ENCODE assay signal across 1 cellular context in the genomic region with DNA sequence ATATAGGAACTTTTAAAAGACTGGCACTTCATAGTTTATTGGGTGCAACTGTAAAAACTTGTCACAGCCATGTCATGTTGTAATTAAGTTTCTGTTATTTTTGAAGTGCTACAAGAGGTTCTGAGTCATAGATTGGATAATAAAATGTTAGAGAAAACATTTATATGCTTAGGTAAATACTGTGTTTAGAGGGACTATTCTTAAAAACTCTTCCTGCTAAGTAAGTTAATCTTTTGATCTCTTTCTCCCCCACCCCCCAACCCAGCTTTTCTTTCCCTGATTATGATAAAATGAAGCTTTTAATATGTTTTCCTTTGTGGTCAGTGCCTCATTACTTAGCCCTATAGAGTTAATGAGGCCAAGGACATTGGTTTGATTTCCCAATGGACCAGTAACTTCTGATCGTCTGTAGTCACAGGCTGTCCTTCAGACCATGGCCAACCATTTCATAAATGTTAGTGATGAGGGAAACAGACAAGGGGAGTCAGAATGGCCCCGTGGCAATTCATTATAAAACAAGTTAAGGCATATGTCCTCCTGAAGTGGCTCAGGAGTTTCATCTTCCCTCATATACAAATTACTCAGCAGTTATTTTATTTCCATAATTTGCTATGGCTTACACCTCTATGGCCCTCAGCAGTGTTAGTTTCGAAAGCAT.
TF ChIP-seq lines count a peak whose summit lies in the region.

No MANE protein-coding gene starts in this region.

TF ChIP-seq in HCT116, 20 proteins besides CTCF, POLR2A, EP300 and RAD21 (continued from another document):
- TF ChIP-seq, protein P1, sequence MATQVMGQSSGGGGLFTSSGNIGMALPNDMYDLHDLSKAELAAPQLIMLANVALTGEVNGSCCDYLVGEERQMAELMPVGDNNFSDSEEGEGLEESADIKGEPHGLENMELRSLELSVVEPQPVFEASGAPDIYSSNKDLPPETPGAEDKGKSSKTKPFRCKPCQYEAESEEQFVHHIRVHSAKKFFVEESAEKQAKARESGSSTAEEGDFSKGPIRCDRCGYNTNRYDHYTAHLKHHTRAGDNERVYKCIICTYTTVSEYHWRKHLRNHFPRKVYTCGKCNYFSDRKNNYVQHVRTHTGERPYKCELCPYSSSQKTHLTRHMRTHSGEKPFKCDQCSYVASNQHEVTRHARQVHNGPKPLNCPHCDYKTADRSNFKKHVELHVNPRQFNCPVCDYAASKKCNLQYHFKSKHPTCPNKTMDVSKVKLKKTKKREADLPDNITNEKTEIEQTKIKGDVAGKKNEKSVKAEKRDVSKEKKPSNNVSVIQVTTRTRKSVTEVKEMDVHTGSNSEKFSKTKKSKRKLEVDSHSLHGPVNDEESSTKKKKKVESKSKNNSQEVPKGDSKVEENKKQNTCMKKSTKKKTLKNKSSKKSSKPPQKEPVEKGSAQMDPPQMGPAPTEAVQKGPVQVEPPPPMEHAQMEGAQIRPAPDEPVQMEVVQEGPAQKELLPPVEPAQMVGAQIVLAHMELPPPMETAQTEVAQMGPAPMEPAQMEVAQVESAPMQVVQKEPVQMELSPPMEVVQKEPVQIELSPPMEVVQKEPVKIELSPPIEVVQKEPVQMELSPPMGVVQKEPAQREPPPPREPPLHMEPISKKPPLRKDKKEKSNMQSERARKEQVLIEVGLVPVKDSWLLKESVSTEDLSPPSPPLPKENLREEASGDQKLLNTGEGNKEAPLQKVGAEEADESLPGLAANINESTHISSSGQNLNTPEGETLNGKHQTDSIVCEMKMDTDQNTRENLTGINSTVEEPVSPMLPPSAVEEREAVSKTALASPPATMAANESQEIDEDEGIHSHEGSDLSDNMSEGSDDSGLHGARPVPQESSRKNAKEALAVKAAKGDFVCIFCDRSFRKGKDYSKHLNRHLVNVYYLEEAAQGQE (IDR thresholded peaks at IDR 0.05; ENCODE audit: low read depth) = no peak
- TF ChIP-seq TCF7L2 (IDR thresholded peaks at IDR 0.05; ENCODE audit: borderline replicate concordance, extremely low read depth, insufficient read depth, insufficient read length) = peak; percentile 73
- TF ChIP-seq CBX3 (IDR thresholded peaks at IDR 0.05; ENCODE audit: low read depth) = no peak
- no peak for TF ChIP-seq EGR1 (IDR thresholded peaks at IDR 0.05; ENCODE audit: low read depth)
- TF ChIP-seq SP1 (IDR thresholded peaks at IDR 0.05; ENCODE audit: low read depth) = 0 out of 2 replicates have a peak, but pooled peaks have one; percentile 12
- TF ChIP-seq, protein P2, sequence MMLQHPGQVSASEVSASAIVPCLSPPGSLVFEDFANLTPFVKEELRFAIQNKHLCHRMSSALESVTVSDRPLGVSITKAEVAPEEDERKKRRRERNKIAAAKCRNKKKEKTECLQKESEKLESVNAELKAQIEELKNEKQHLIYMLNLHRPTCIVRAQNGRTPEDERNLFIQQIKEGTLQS (IDR thresholded peaks at IDR 0.05) = no peak
- TF ChIP-seq JUND (IDR thresholded peaks at IDR 0.05) = peak; percentile 23; the same call in 1 of the 2 replicates
- no peak for TF ChIP-seq YY1 (IDR thresholded peaks at IDR 0.05; ENCODE audit: extremely low read depth, insufficient replicate concordance, low read depth, low read length)
- TF ChIP-seq SRF (IDR thresholded peaks at IDR 0.05; ENCODE audit: low read depth) = no peak
- no peak for TF ChIP-seq ZFX (IDR thresholded peaks at IDR 0.05)
- TF ChIP-seq, protein P3, sequence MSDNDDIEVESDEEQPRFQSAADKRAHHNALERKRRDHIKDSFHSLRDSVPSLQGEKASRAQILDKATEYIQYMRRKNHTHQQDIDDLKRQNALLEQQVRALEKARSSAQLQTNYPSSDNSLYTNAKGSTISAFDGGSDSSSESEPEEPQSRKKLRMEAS (IDR thresholded peaks at IDR 0.05) = no peak
- no peak for TF ChIP-seq POLR2AphosphoS5 (IDR thresholded peaks at IDR 0.05; ENCODE audit: low read depth, low read length)
- TF ChIP-seq, protein P4, sequence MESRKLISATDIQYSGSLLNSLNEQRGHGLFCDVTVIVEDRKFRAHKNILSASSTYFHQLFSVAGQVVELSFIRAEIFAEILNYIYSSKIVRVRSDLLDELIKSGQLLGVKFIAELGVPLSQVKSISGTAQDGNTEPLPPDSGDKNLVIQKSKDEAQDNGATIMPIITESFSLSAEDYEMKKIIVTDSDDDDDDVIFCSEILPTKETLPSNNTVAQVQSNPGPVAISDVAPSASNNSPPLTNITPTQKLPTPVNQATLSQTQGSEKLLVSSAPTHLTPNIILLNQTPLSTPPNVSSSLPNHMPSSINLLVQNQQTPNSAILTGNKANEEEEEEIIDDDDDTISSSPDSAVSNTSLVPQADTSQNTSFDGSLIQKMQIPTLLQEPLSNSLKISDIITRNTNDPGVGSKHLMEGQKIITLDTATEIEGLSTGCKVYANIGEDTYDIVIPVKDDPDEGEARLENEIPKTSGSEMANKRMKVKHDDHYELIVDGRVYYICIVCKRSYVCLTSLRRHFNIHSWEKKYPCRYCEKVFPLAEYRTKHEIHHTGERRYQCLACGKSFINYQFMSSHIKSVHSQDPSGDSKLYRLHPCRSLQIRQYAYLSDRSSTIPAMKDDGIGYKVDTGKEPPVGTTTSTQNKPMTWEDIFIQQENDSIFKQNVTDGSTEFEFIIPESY (IDR thresholded peaks at IDR 0.05; ENCODE audit: extremely low read depth, insufficient replicate concordance, low read length) = no peak
